11 cellular contexts compared by ENCODE assay signal in the genomic region with DNA sequence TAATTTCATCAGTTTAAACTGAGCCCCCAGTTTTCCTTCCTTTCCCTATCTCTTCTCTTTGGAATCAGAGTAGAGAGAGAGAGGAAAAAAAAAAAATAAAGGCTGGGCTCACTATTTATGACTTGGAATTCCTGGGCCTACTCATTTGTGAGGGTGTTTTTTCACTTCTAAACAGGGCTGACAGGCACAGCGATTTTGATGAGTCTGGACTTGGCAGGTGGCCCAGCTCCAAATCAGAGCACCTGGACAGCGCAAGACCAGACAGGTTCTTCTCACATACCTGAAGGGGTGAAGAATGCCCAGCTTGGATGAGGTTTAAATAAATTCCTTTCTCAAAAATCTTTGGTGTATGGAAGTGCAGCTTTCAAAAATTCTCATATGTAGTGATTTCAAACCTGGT.
DNase-seq lines count a peak whose midpoint lies in the region; ATAC-seq and TF ChIP-seq lines count a peak whose summit lies in the region.
"Had no signal": no experiment of that assay in that cellular context is flagged by ENCODE, and none has a peak within 500 bp of the region (broad histone marks: within the 10 kb centered on the region; RNA-seq: fewer than 3 reads in every experiment).

No MANE protein-coding gene starts in this region.

- H3K36me3 ChIP-seq in HEK293 (ENCODE audit: control insufficient read depth in 2 of 2, insufficient read depth in 1 of 2, low read length in 2 of 2) (no peaks in the 10 kb centered on the region), SJSA1 (peaks cover 6% of the 10 kb centered on the region; the same call in 1 of the 2 replicates), left ventricle myocardium inferior (no peaks in the 10 kb centered on the region), Peyer's patch (no peaks in the 10 kb centered on the region)
- H3K36me3 ChIP-seq: ovary had no signal

- DNase-seq in SJSA1 (ENCODE audit: low read depth in 1 of 2, low spot score in 2 of 2) (peak in 1 of 2 experiments; percentile 60), left ventricle myocardium inferior (peak; percentile 18), SIG-M5 (lab: John Stamatoyannopoulos, UW) (no peak), Peyer's patch (no peak), NCI-H526 treated with DMSO at 0.1 percent for 48 hours (lab: John Stamatoyannopoulos, UW) (no peak)
- DNase-seq: activated T-cell treated with anti-CD3 and anti-CD28 coated beads, Interleukin-2, amount 50 U/mL, for 24 hours; stimulated activated naive CD8-positive, alpha-beta T cell treated with anti-CD3 and anti-CD28 coated beads, Interleukin-15, Interleukin-2, amounts not matched to agents 100 U/mL and 50 U/mL, for 24 hours had no signal

- no peak for TF ChIP-seq CTCF in HEK293 (tag by site-specific recombination; IDR thresholded peaks at IDR 0.05)
- TF ChIP-seq CTCF in left ventricle myocardium inferior (IDR thresholded peaks at IDR 0.05; ENCODE audit: borderline replicate concordance) = no peak
- TF ChIP-seq CTCF in Peyer's patch (IDR thresholded peaks at IDR 0.05) = no peak

- H3K27me3 ChIP-seq in SJSA1 (replicated peaks) (no peaks in the 10 kb centered on the region), left ventricle myocardium inferior (ENCODE audit: low read depth) (no peaks in the 10 kb centered on the region), Peyer's patch (no peaks in the 10 kb centered on the region)
- H3K27me3 ChIP-seq: ovary had no signal

- H3K4me3 ChIP-seq in HEK293 (ENCODE audit: low read depth, low read length) = no peak overlapping the region
- no peak overlapping the region for H3K4me3 ChIP-seq in SJSA1
- no peak overlapping the region for H3K4me3 ChIP-seq in left ventricle myocardium inferior
- no peak overlapping the region for H3K4me3 ChIP-seq in skin epidermis
- no peak overlapping the region for H3K4me3 ChIP-seq in Peyer's patch
- H3K4me3 ChIP-seq: ovary had no signal

- H3K4me1 ChIP-seq in HEK293 (ENCODE audit: control insufficient read depth, insufficient read depth, low read length) (peaks cover 4% of the 10 kb centered on the region; the same call in 1 of the 2 replicates), SJSA1 (replicated peaks) (peaks cover 70% of the 10 kb centered on the region), left ventricle myocardium inferior (peaks cover 73% of the 10 kb centered on the region), Peyer's patch (no peaks in the 10 kb centered on the region)

- H3K27ac ChIP-seq in HEK293 (ENCODE audit: extremely low read depth, low read depth, low read length) = no peak overlapping the region
- H3K27ac ChIP-seq in SJSA1 = peak overlapping the region; percentile 88
- peak overlapping the region; percentile 65 for H3K27ac ChIP-seq in left ventricle myocardium inferior (replicated peaks)
- H3K27ac ChIP-seq in skin epidermis = peak overlapping the region in 20 of 21 experiments; percentile 18 to 83 (median 72)
- peak overlapping the region in 1 of 4 donors; percentile 22 for H3K27ac ChIP-seq in Peyer's patch
- H3K27ac ChIP-seq: ovary had no signal

- H3K9me3 ChIP-seq in HEK293 (ENCODE audit: control insufficient read depth, insufficient read depth, low read depth, low read length) (no peaks in the 10 kb centered on the region), SJSA1 (replicated peaks) (no peaks in the 10 kb centered on the region), left ventricle myocardium inferior (replicated peaks) (no peaks in the 10 kb centered on the region), Peyer's patch (no peaks in the 10 kb centered on the region)
- H3K9me3 ChIP-seq: ovary had no signal

- intact Hi-C loops in left ventricle myocardium inferior (cut with micrococcal nuclease) = no loop called here

- ATAC-seq in HG03139 (IDR thresholded peaks at IDR 0.05; ENCODE audit: unreplicated experiment) = no peak
- ATAC-seq: stimulated activated naive CD8-positive, alpha-beta T cell treated with anti-CD3 and anti-CD28 coated beads, Interleukin-15, Interleukin-2, amounts not matched to agents 100 U/mL and 50 U/mL, for 24 hours had no signal

- POLR2A ChIA-PET in HEK293 (lab: Yijun Ruan, JAX) = no interaction called here

- CTCF ChIA-PET in HEK293 (lab: Yijun Ruan, JAX) = interaction anchor here (0.6 kb wide), 1 partner anchor 13 kb away, joined by 4 read pairs; no protein-coding TSS in a partner anchor

- TF ChIP-seq POLR2A in Peyer's patch (IDR thresholded peaks at IDR 0.05) = no peak

TF ChIP-seq in HEK293, 187 proteins besides CTCF, POLR2A, EP300 and RAD21:
- 0 out of 2 replicates have a peak, but pooled peaks have one; percentile 47 for TF ChIP-seq GFI1B (tag by site-specific recombination; IDR thresholded peaks at IDR 0.05)
- TF ChIP-seq, protein P1, sequence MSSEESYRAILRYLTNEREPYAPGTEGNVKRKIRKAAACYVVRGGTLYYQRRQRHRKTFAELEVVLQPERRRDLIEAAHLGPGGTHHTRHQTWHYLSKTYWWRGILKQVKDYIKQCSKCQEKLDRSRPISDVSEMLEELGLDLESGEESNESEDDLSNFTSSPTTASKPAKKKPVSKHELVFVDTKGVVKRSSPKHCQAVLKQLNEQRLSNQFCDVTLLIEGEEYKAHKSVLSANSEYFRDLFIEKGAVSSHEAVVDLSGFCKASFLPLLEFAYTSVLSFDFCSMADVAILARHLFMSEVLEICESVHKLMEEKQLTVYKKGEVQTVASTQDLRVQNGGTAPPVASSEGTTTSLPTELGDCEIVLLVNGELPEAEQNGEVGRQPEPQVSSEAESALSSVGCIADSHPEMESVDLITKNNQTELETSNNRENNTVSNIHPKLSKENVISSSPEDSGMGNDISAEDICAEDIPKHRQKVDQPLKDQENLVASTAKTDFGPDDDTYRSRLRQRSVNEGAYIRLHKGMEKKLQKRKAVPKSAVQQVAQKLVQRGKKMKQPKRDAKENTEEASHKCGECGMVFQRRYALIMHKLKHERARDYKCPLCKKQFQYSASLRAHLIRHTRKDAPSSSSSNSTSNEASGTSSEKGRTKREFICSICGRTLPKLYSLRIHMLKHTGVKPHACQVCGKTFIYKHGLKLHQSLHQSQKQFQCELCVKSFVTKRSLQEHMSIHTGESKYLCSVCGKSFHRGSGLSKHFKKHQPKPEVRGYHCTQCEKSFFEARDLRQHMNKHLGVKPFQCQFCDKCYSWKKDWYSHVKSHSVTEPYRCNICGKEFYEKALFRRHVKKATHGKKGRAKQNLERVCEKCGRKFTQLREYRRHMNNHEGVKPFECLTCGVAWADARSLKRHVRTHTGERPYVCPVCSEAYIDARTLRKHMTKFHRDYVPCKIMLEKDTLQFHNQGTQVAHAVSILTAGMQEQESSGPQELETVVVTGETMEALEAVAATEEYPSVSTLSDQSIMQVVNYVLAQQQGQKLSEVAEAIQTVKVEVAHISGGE (tag by site-specific recombination; conservative IDR thresholded peaks at IDR 0.05; ENCODE audit: low read depth) = no peak
- TF ChIP-seq ZXDB (tag by site-specific recombination; IDR thresholded peaks at IDR 0.05) = no peak
- no peak for TF ChIP-seq ZNF175 (tag by site-specific recombination; IDR thresholded peaks at IDR 0.05)
- TF ChIP-seq ZNF548 (tag by site-specific recombination; IDR thresholded peaks at IDR 0.05) = no peak
- TF ChIP-seq, protein P2, sequence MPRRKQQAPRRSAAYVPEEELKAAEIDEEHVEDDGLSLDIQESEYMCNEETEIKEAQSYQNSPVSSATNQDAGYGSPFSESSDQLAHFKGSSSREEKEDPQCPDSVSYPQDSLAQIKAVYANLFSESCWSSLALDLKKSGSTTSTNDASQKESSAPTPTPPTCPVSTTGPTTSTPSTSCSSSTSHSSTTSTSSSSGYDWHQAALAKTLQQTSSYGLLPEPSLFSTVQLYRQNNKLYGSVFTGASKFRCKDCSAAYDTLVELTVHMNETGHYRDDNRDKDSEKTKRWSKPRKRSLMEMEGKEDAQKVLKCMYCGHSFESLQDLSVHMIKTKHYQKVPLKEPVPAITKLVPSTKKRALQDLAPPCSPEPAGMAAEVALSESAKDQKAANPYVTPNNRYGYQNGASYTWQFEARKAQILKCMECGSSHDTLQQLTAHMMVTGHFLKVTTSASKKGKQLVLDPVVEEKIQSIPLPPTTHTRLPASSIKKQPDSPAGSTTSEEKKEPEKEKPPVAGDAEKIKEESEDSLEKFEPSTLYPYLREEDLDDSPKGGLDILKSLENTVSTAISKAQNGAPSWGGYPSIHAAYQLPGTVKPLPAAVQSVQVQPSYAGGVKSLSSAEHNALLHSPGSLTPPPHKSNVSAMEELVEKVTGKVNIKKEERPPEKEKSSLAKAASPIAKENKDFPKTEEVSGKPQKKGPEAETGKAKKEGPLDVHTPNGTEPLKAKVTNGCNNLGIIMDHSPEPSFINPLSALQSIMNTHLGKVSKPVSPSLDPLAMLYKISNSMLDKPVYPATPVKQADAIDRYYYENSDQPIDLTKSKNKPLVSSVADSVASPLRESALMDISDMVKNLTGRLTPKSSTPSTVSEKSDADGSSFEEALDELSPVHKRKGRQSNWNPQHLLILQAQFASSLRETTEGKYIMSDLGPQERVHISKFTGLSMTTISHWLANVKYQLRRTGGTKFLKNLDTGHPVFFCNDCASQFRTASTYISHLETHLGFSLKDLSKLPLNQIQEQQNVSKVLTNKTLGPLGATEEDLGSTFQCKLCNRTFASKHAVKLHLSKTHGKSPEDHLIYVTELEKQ (tag by site-specific recombination; IDR thresholded peaks at IDR 0.05; ENCODE audit: borderline replicate concordance) = no peak
- TF ChIP-seq ZBTB7A (tag by site-specific recombination; IDR thresholded peaks at IDR 0.05; ENCODE audit: low read depth) = no peak
- TF ChIP-seq, protein P3, sequence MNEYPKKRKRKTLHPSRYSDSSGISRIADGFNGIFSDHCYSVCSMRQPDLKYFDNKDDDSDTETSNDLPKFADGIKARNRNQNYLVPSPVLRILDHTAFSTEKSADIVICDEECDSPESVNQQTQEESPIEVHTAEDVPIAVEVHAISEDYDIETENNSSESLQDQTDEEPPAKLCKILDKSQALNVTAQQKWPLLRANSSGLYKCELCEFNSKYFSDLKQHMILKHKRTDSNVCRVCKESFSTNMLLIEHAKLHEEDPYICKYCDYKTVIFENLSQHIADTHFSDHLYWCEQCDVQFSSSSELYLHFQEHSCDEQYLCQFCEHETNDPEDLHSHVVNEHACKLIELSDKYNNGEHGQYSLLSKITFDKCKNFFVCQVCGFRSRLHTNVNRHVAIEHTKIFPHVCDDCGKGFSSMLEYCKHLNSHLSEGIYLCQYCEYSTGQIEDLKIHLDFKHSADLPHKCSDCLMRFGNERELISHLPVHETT (tag by site-specific recombination; IDR thresholded peaks at IDR 0.05) = no peak
- no peak for TF ChIP-seq ZNF585B (tag by site-specific recombination; IDR thresholded peaks at IDR 0.05)
TF ChIP-seq in HEK293: peak in this region for 1.
